In genomic region chr5:148858106-148858505, GRCh38 we compare ENCODE assay signal across 22 cellular contexts. TPM values are rescaled to one million over a fixed set of nuclear protein-coding genes. Genes with fewer than 3 reads are reported as not detected.
DNase-seq lines count a peak whose midpoint lies in the region; ATAC-seq and TF ChIP-seq lines count a peak whose summit lies in the region.
"Had no signal": no experiment of that assay in that cellular context is flagged by ENCODE, and none has a peak within 500 bp of the region (broad histone marks: within the 10 kb centered on the region; RNA-seq: fewer than 3 reads in every experiment).

No MANE protein-coding gene starts in this region.

- peak; percentile 64 for DNase-seq in AG10803 (ENCODE audit: low read depth)
- DNase-seq in HS-27A (ENCODE audit: low read depth) = peak; percentile 56
- peak; percentile 62 for DNase-seq in dedifferentiated amniotic fluid mesenchymal stem cell (ENCODE audit: extremely low spot score)
- no peak for DNase-seq in neural progenitor cell (ENCODE audit: low spot score)
- no peak for DNase-seq in CD1c-positive myeloid dendritic cell (ENCODE audit: extremely low spot score)
- no peak for DNase-seq in NCI-H2107 treated with DMSO at 0.1 percent for 48 hours (lab: John Stamatoyannopoulos, UW; ENCODE audit: unreplicated experiment)
- no peak for DNase-seq in caudate nucleus (lab: John Stamatoyannopoulos, UW)
- DNase-seq: activated naive CD4-positive, alpha-beta T cell treated with Interleukin-2 at 50 U/mL for 16 hours; activated T-cell treated with anti-CD3 and anti-CD28 coated beads, Interleukin-2, amount 50 U/mL, for 24 hours; anterior cingulate cortex; DMS79 treated with DMSO at 0.1 percent for 48 hours; Karpas-422; mucosa of descending colon; NCI-H2081 treated with DMSO at 0.1 percent for 48 hours; NCI-H510A treated with DMSO at 0.1 percent for 48 hours; NK-92 treated with Interleukin-12 subunit alpha and Interleukin-12 subunit beta, amount 100 ng/mL, for 24 hours; nucleus accumbens had no signal

- no peak for ATAC-seq in GM19324 (IDR thresholded peaks at IDR 0.05; ENCODE audit: low FRiP score, unreplicated experiment)
- ATAC-seq: A549, HCT116, mucosa of descending colon had no signal

- H3K9me3 Mint-ChIP-seq in neural progenitor cell = no peaks in the 10 kb centered on the region
- H3K9me3 Mint-ChIP-seq: activated T-cell treated with anti-CD3 and anti-CD28 coated beads, Interleukin-2, amount 50 U/mL, for 24 hours had no signal

- no peak overlapping the region for H3K4me3 Mint-ChIP-seq in neural progenitor cell
- H3K4me3 Mint-ChIP-seq: activated T-cell treated with anti-CD3 and anti-CD28 coated beads, Interleukin-2, amount 50 U/mL, for 24 hours had no signal

- H3K4me3 ChIP-seq in AG10803 (ENCODE audit: low read length) = no peak overlapping the region
- no peak overlapping the region for H3K4me3 ChIP-seq in neural progenitor cell
- H3K4me3 ChIP-seq: A549, heart left ventricle, mucosa of descending colon, right atrium auricular region had no signal

- H4K20me1 ChIP-seq in neural progenitor cell (ENCODE audit: low read depth) = no peaks in the 10 kb centered on the region

- peaks cover 2% of the 10 kb centered on the region for H3K27me3 Mint-ChIP-seq in neural progenitor cell (ENCODE audit: insufficient read depth, low read depth)
- H3K27me3 Mint-ChIP-seq: activated T-cell treated with anti-CD3 and anti-CD28 coated beads, Interleukin-2, amount 50 U/mL, for 24 hours had no signal

- H3K36me3 Mint-ChIP-seq in neural progenitor cell = no peaks in the 10 kb centered on the region

- no peak for TF ChIP-seq CTCF in AG10803 (conservative IDR thresholded peaks at IDR 0.05; ENCODE audit: low read length)
- no peak for TF ChIP-seq CTCF in neural progenitor cell (IDR thresholded peaks at IDR 0.05)

- H3K9ac ChIP-seq in neural progenitor cell = no peak overlapping the region

- no peak overlapping the region for H2AFZ ChIP-seq in neural progenitor cell (replicated peaks)

- peaks cover 15% of the 10 kb centered on the region for H3K4me1 ChIP-seq in neural progenitor cell
- H3K4me1 ChIP-seq: A549 had no signal

- peak overlapping the region; percentile 39 for H3K27ac Mint-ChIP-seq in neural progenitor cell
- H3K27ac Mint-ChIP-seq: activated T-cell treated with anti-CD3 and anti-CD28 coated beads, Interleukin-2, amount 50 U/mL, for 24 hours had no signal

- H3K27me3 ChIP-seq in neural progenitor cell = no peaks in the 10 kb centered on the region
- H3K27me3 ChIP-seq: heart left ventricle, right atrium auricular region had no signal

- H3K4me2 ChIP-seq in neural progenitor cell = no peak overlapping the region
- H3K4me2 ChIP-seq: A549 had no signal

- peaks cover 10% of the 10 kb centered on the region for H3K4me1 Mint-ChIP-seq in neural progenitor cell

- no peaks in the 10 kb centered on the region for H3F3A ChIP-seq in neural progenitor cell (ENCODE audit: low read depth)

- H3K36me3 ChIP-seq in neural progenitor cell = no peaks in the 10 kb centered on the region
- H3K36me3 ChIP-seq: heart left ventricle, right atrium auricular region had no signal

- H3K9me3 ChIP-seq in neural progenitor cell (ENCODE audit: low read depth) = no peaks in the 10 kb centered on the region
- H3K9me3 ChIP-seq: A549, heart left ventricle, mucosa of descending colon, right atrium auricular region had no signal

- no peaks in the 10 kb centered on the region for H3K79me2 ChIP-seq in neural progenitor cell (ENCODE audit: low read depth)

- H3K27ac ChIP-seq in neural progenitor cell (no peak overlapping the region), caudate nucleus (ENCODE audit: low read depth, low read length) (no peak overlapping the region)
- H3K27ac ChIP-seq: A549 had no signal

RNA-seq across cellular contexts. Expression of gene ADRB2, which starts 31.7 kb away (rescaled TPM):
- total RNA-seq in neural progenitor cell (ENCODE audit: low replicate concordance) = 0.32 and 0.40 TPM in 2 replicates

Comparison
In these comparisons a context has a peak if more than half of its experiments do, and no peak if none do; other contexts are left out.
1. DNase-seq: peak in AG10803 (single experiment), HS-27A (single experiment) and dedifferentiated amniotic fluid mesenchymal stem cell (single experiment); none in neural progenitor cell (single experiment), CD1c-positive myeloid dendritic cell (single experiment), NCI-H2107 treated with DMSO at 0.1 percent for 48 hours (single experiment) and caudate nucleus (0 of 61).